1 cellular context compared by ENCODE assay signal in genomic region chr19:35266904-35267817, GRCh38.
A peak's percentile ranks its signal among the peaks of the same experiment; 100 is the strongest.
TF ChIP-seq lines count a peak whose summit lies in the region.

No MANE protein-coding gene starts in this region.

TF ChIP-seq in HEK293, 187 proteins besides CTCF, POLR2A, EP300 and RAD21 (continued from another document):
- TF ChIP-seq ELK4 (IDR thresholded peaks at IDR 0.05; ENCODE audit: borderline replicate concordance, low read depth, low read length): no peak
- TF ChIP-seq ZSCAN18 (tag by site-specific recombination; IDR thresholded peaks at IDR 0.05): 0 out of 2 replicates have a peak, but pooled peaks have one; percentile 9
- no peak for TF ChIP-seq MEIS1 (CRISPR knock-in tag; IDR thresholded peaks at IDR 0.05; ENCODE audit: borderline replicate concordance)
- TF ChIP-seq, protein P1, sequence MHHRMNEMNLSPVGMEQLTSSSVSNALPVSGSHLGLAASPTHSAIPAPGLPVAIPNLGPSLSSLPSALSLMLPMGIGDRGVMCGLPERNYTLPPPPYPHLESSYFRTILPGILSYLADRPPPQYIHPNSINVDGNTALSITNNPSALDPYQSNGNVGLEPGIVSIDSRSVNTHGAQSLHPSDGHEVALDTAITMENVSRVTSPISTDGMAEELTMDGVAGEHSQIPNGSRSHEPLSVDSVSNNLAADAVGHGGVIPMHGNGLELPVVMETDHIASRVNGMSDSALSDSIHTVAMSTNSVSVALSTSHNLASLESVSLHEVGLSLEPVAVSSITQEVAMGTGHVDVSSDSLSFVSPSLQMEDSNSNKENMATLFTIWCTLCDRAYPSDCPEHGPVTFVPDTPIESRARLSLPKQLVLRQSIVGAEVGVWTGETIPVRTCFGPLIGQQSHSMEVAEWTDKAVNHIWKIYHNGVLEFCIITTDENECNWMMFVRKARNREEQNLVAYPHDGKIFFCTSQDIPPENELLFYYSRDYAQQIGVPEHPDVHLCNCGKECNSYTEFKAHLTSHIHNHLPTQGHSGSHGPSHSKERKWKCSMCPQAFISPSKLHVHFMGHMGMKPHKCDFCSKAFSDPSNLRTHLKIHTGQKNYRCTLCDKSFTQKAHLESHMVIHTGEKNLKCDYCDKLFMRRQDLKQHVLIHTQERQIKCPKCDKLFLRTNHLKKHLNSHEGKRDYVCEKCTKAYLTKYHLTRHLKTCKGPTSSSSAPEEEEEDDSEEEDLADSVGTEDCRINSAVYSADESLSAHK (tag by site-specific recombination; IDR thresholded peaks at IDR 0.05): no peak
- peak; percentile 38 for TF ChIP-seq KLF9 (tag by site-specific recombination; IDR thresholded peaks at IDR 0.05; ENCODE audit: low read depth)
- TF ChIP-seq ZNF133 (tag by site-specific recombination; IDR thresholded peaks at IDR 0.05): no peak
- TF ChIP-seq GFI1B (tag by site-specific recombination; IDR thresholded peaks at IDR 0.05): peak; percentile 28
- no peak for TF ChIP-seq REPIN1 (tag by site-specific recombination; IDR thresholded peaks at IDR 0.05; ENCODE audit: low read depth)
- TF ChIP-seq, protein P2, sequence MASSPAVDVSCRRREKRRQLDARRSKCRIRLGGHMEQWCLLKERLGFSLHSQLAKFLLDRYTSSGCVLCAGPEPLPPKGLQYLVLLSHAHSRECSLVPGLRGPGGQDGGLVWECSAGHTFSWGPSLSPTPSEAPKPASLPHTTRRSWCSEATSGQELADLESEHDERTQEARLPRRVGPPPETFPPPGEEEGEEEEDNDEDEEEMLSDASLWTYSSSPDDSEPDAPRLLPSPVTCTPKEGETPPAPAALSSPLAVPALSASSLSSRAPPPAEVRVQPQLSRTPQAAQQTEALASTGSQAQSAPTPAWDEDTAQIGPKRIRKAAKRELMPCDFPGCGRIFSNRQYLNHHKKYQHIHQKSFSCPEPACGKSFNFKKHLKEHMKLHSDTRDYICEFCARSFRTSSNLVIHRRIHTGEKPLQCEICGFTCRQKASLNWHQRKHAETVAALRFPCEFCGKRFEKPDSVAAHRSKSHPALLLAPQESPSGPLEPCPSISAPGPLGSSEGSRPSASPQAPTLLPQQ (tag by site-specific recombination; IDR thresholded peaks at IDR 0.05): 0 out of 2 replicates have a peak, but pooled peaks have one; percentile 49
- no peak for TF ChIP-seq OSR2 (tag by site-specific recombination; IDR thresholded peaks at IDR 0.05)
- TF ChIP-seq EGR2 (tag by site-specific recombination; IDR thresholded peaks at IDR 0.05; ENCODE audit: low read depth): peak; percentile 98
- TF ChIP-seq ZNF501 (tag by site-specific recombination; IDR thresholded peaks at IDR 0.05): peak; percentile 72; the same call in 1 of the 2 replicates
- peak; percentile 40 for TF ChIP-seq ZNF335 (tag by site-specific recombination; conservative IDR thresholded peaks at IDR 0.05)
- TF ChIP-seq KLF8 (tag by site-specific recombination; IDR thresholded peaks at IDR 0.05): peak; percentile 70
- peak; percentile 8 for TF ChIP-seq YY1 (tag by site-specific recombination; IDR thresholded peaks at IDR 0.05)
- TF ChIP-seq ZNF776 (tag by site-specific recombination; IDR thresholded peaks at IDR 0.05; ENCODE audit: borderline replicate concordance): no peak
- peak; percentile 73; the same call in 1 of the 2 replicates for TF ChIP-seq ZNF423 (tag by site-specific recombination; IDR thresholded peaks at IDR 0.05)
- peak; percentile 55; the same call in 1 of the 2 replicates for TF ChIP-seq ZNF76 (tag by site-specific recombination; IDR thresholded peaks at IDR 0.05; ENCODE audit: borderline replicate concordance, low read depth)
- TF ChIP-seq ZNF341 (tag by site-specific recombination; IDR thresholded peaks at IDR 0.05; ENCODE audit: low read depth): peak; percentile 82
- TF ChIP-seq MYNN (tag by site-specific recombination; IDR thresholded peaks at IDR 0.05; ENCODE audit: borderline replicate concordance): no peak
- TF ChIP-seq ZNF394 (tag by site-specific recombination; IDR thresholded peaks at IDR 0.05; ENCODE audit: borderline replicate concordance): peak; percentile 9; the same call in 1 of the 2 replicates
- TF ChIP-seq, protein P3, sequence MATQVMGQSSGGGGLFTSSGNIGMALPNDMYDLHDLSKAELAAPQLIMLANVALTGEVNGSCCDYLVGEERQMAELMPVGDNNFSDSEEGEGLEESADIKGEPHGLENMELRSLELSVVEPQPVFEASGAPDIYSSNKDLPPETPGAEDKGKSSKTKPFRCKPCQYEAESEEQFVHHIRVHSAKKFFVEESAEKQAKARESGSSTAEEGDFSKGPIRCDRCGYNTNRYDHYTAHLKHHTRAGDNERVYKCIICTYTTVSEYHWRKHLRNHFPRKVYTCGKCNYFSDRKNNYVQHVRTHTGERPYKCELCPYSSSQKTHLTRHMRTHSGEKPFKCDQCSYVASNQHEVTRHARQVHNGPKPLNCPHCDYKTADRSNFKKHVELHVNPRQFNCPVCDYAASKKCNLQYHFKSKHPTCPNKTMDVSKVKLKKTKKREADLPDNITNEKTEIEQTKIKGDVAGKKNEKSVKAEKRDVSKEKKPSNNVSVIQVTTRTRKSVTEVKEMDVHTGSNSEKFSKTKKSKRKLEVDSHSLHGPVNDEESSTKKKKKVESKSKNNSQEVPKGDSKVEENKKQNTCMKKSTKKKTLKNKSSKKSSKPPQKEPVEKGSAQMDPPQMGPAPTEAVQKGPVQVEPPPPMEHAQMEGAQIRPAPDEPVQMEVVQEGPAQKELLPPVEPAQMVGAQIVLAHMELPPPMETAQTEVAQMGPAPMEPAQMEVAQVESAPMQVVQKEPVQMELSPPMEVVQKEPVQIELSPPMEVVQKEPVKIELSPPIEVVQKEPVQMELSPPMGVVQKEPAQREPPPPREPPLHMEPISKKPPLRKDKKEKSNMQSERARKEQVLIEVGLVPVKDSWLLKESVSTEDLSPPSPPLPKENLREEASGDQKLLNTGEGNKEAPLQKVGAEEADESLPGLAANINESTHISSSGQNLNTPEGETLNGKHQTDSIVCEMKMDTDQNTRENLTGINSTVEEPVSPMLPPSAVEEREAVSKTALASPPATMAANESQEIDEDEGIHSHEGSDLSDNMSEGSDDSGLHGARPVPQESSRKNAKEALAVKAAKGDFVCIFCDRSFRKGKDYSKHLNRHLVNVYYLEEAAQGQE (tag by site-specific recombination; IDR thresholded peaks at IDR 0.05): peak; percentile 40; the same call in 1 of the 2 replicates
- TF ChIP-seq INSM2 (tag by site-specific recombination; IDR thresholded peaks at IDR 0.05): peak; percentile 34; the same call in 1 of the 2 replicates
- TF ChIP-seq ZNF2 (tag by site-specific recombination; IDR thresholded peaks at IDR 0.05): no peak; the same call in 1 of the 2 replicates
- TF ChIP-seq HOXC10 (CRISPR knock-in tag; IDR thresholded peaks at IDR 0.05): no peak
- TF ChIP-seq, protein P4, sequence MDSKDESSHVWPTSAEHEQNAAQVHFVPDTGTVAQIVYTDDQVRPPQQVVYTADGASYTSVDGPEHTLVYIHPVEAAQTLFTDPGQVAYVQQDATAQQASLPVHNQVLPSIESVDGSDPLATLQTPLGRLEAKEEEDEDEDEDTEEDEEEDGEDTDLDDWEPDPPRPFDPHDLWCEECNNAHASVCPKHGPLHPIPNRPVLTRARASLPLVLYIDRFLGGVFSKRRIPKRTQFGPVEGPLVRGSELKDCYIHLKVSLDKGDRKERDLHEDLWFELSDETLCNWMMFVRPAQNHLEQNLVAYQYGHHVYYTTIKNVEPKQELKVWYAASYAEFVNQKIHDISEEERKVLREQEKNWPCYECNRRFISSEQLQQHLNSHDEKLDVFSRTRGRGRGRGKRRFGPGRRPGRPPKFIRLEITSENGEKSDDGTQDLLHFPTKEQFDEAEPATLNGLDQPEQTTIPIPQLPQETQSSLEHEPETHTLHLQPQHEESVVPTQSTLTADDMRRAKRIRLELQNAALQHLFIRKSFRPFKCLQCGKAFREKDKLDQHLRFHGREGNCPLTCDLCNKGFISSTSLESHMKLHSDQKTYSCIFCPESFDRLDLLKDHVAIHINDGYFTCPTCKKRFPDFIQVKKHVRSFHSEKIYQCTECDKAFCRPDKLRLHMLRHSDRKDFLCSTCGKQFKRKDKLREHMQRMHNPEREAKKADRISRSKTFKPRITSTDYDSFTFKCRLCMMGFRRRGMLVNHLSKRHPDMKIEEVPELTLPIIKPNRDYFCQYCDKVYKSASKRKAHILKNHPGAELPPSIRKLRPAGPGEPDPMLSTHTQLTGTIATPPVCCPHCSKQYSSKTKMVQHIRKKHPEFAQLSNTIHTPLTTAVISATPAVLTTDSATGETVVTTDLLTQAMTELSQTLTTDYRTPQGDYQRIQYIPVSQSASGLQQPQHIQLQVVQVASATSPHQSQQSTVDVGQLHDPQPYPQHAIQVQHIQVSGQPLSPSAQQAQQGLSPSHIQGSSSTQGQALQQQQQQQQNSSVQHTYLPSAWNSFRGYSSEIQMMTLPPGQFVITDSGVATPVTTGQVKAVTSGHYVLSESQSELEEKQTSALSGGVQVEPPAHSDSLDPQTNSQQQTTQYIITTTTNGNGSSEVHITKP (tag by site-specific recombination; IDR thresholded peaks at IDR 0.05): peak; percentile 38; the same call in 1 of the 2 replicates
- TF ChIP-seq SP2 (tag by site-specific recombination; IDR thresholded peaks at IDR 0.05): peak; percentile 74
- TF ChIP-seq ZSCAN30 (tag by site-specific recombination; IDR thresholded peaks at IDR 0.05): 0 out of 2 replicates have a peak, but pooled peaks have one; percentile 22
- TF ChIP-seq, protein P5, sequence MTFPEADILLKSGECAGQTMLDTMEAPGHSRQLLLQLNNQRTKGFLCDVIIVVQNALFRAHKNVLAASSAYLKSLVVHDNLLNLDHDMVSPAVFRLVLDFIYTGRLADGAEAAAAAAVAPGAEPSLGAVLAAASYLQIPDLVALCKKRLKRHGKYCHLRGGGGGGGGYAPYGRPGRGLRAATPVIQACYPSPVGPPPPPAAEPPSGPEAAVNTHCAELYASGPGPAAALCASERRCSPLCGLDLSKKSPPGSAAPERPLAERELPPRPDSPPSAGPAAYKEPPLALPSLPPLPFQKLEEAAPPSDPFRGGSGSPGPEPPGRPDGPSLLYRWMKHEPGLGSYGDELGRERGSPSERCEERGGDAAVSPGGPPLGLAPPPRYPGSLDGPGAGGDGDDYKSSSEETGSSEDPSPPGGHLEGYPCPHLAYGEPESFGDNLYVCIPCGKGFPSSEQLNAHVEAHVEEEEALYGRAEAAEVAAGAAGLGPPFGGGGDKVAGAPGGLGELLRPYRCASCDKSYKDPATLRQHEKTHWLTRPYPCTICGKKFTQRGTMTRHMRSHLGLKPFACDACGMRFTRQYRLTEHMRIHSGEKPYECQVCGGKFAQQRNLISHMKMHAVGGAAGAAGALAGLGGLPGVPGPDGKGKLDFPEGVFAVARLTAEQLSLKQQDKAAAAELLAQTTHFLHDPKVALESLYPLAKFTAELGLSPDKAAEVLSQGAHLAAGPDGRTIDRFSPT (tag by site-specific recombination; IDR thresholded peaks at IDR 0.05): 0 out of 2 replicates have a peak, but pooled peaks have one; percentile 8
- TF ChIP-seq BCL11B (tag by site-specific recombination; IDR thresholded peaks at IDR 0.05; ENCODE audit: low read depth): peak; percentile 66
- no peak for TF ChIP-seq ZNF426 (tag by site-specific recombination; IDR thresholded peaks at IDR 0.05)
- 0 out of 2 replicates have a peak, but pooled peaks have one; percentile 45 for TF ChIP-seq ZNF792 (tag by site-specific recombination; IDR thresholded peaks at IDR 0.05)
- TF ChIP-seq ZNF513 (tag by site-specific recombination; IDR thresholded peaks at IDR 0.05): peak; percentile 66; the same call in 1 of the 2 replicates
- TF ChIP-seq GLIS1 (tag by site-specific recombination; IDR thresholded peaks at IDR 0.05): peak; percentile 79
- peak; percentile 43; the same call in 1 of the 2 replicates for TF ChIP-seq YY2 (tag by site-specific recombination; IDR thresholded peaks at IDR 0.05)
TF ChIP-seq in HEK293: peak in this region for 60.
